Comparison of ENCODE assay signal across 10 cellular contexts in genomic region chr2:86790828-86791561, GRCh38. TPM values are rescaled to one million over a fixed set of nuclear protein-coding genes. Genes with fewer than 3 reads are reported as not detected.
DNase-seq lines count a peak whose midpoint lies in the region; ATAC-seq and TF ChIP-seq lines count a peak whose summit lies in the region.
"Had no signal": no experiment of that assay in that cellular context is flagged by ENCODE, and none has a peak within 500 bp of the region (broad histone marks: within the 10 kb centered on the region; RNA-seq: fewer than 3 reads in every experiment).

CD8A (minus strand) TSS chr2:86790913; CDS start chr2:86790825, 88 bp downstream.

- H3K4me1 ChIP-seq in esophagus squamous epithelium: peaks cover 13 to 37% (median 24%) of the 10 kb centered on the region in 3 donors

- no peak for TF ChIP-seq POLR2A in esophagus squamous epithelium (IDR thresholded peaks at IDR 0.05)

- DNase-seq in UCSD-AML1 (lab: John Stamatoyannopoulos, UW; ENCODE audit: unreplicated experiment) (peak; percentile 42), esophagus squamous epithelium (lab: John Stamatoyannopoulos, UW) (no peak), superior temporal gyrus (ENCODE audit: extremely low spot score) (no peak), hypothalamus (lab: John Stamatoyannopoulos, UW) (no peak), NCI-H1436 (lab: John Stamatoyannopoulos, UW) (no peak), SK-N-DZ (ENCODE audit: low spot score) (no peak)

- no peaks in the 10 kb centered on the region for H3K9me3 ChIP-seq in esophagus squamous epithelium

- no peaks in the 10 kb centered on the region for H3K36me3 ChIP-seq in esophagus squamous epithelium

- intact Hi-C loops in esophagus squamous epithelium (cut with DNase I): no loop called here

- peaks cover 18 to 88% (median 27%) of the 10 kb centered on the region in 4 donors for H3K27me3 ChIP-seq in esophagus squamous epithelium

- peak within 1 kb of the TSS; percentile 1 to 49 (median 20) for H3K4me3 ChIP-seq in esophagus squamous epithelium
- peak within 1 kb of the TSS; percentile 1 to 26 (median 13) for H3K4me3 ChIP-seq in skin epidermis
- H3K4me3 ChIP-seq: lung had no signal

- H3K27ac ChIP-seq in esophagus squamous epithelium (peak within 1 kb of the TSS in 2 of 4 donors; percentile 0 to 59), skin epidermis (peak within 1 kb of the TSS in 11 of 21 experiments; percentile 22 to 85 (median 63))

- TF ChIP-seq CTCF in esophagus squamous epithelium (IDR thresholded peaks at IDR 0.05): no peak

- WGBS in esophagus squamous epithelium, 2 donors: 3 to 20% methylated on average over 13 to 20 of the region's 42 CpGs

- ATAC-seq in GM19463 (IDR thresholded peaks at IDR 0.05; ENCODE audit: unreplicated experiment): peak; percentile 34

RNA-seq across cellular contexts. Expression of gene CD8A, which starts in this region (rescaled TPM):
- 1 to 10 TPM in 3 of 4 donors, not detected in 1; 1.6 to 6.5 (median 3.3) TPM for total RNA-seq in esophagus squamous epithelium
- polyA plus RNA-seq in SK-N-DZ (2014; cell fraction: cytosol; rRNA removed): 0.70 and 0.85 TPM in 2 replicates
- polyA plus RNA-seq in SK-N-DZ (2014; cell fraction: nucleus; rRNA removed): 0.66 TPM in 1 of 2 replicates, not detected in the other
- total RNA-seq: LHCN-M2 had no signal
